ENCODE assay signal across 13 cellular contexts in the genomic region with DNA sequence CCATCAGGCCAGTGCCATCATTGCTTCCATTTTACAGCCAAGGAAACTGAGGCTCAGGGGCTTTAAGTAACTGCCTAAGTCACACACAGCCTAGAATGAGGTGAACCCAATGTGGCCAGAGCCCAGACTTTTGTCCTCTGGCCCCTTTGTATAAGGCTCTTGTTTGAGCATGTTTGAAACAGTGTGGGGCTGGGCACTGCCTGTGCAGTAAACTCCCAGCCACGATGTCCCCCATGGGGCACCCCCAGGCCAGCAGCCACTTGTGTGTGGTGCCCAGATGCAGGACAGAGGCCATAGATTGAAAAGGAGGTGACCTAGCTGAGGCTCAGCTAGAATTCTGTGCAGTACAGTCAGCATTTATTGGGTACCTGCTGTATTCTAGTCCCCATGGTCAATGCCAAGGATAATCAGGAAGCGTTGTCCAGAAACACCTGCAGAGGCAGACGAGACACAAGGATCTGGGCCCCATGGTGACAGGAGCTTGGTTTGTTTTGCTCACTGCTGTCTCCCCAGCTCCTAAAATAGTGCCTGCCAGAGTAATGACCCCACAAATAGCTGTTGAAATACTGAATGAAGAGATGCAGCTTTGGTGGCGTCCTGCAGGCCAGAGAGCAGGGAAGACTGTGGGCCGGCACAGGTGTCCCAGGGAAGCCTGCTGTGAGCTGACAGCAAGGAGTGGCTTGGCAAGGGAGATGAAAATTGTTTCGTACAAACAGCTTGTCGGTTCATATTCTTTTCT.
DNase-seq lines count a peak whose midpoint lies in the region; ATAC-seq and TF ChIP-seq lines count a peak whose summit lies in the region.
"Had no signal": no experiment of that assay in that cellular context is flagged by ENCODE, and none has a peak within 500 bp of the region (broad histone marks: within the 10 kb centered on the region; RNA-seq: fewer than 3 reads in every experiment).

No MANE protein-coding gene starts in this region.

- H3K27me3 Mint-ChIP-seq in T-cell, result no peaks in the 10 kb centered on the region
- H3K27me3 Mint-ChIP-seq: naive B cell had no signal

- peaks cover 85 to 97% (median 95%) of the 10 kb centered on the region in 3 donors for H3K4me1 Mint-ChIP-seq in T-cell

- no peaks in the 10 kb centered on the region for H3K36me3 Mint-ChIP-seq in T-cell
- H3K36me3 Mint-ChIP-seq: naive B cell had no signal

- peak overlapping the region in 1 of 3 donors; percentile 59 for H3K4me3 Mint-ChIP-seq in T-cell

- H3K27me3 ChIP-seq in stomach smooth muscle (ENCODE audit: control insufficient read depth in 1 of 2, insufficient read depth in 2 of 2, low read length in 2 of 2) (no peaks in the 10 kb centered on the region), MG63 (no peaks in the 10 kb centered on the region)
- H3K27me3 ChIP-seq: spleen had no signal

- H3K36me3 ChIP-seq in stomach smooth muscle (ENCODE audit: control insufficient read depth in 2 of 2, insufficient read depth in 2 of 2, low read length in 2 of 2), result no peaks in the 10 kb centered on the region
- no peaks in the 10 kb centered on the region for H3K36me3 ChIP-seq in MG63
- H3K36me3 ChIP-seq: spleen had no signal

- H3K4me3 ChIP-seq in stomach smooth muscle (ENCODE audit: low read length in 2 of 2) (no peak overlapping the region), MG63 (no peak overlapping the region)
- H3K4me3 ChIP-seq: spleen had no signal

- TF ChIP-seq CTCF in GM10248 (IDR thresholded peaks at IDR 0.05; ENCODE audit: control extremely low read depth, extremely low read depth, low read depth, missing control alignments), result no peak

- no peaks in the 10 kb centered on the region for H3K9me3 Mint-ChIP-seq in T-cell
- H3K9me3 Mint-ChIP-seq: naive B cell had no signal

- H3K4me1 ChIP-seq in stomach smooth muscle (ENCODE audit: control insufficient read depth, insufficient read depth, low read length), result peaks cover 50% of the 10 kb centered on the region

- CTCF ChIA-PET in T-cell (lab: Charles Lee) (interaction anchor here (0.5 to 1.1 kb wide), 4 partner anchors 46 to 163 kb away, joined by 3 to 6 read pairs (median 4); no protein-coding TSS in a partner anchor), GM10248 (lab: Yijun Ruan, JAX) (interaction anchor here (2.0 kb wide), 1 partner anchor 11 kb away, joined by 4 read pairs; no protein-coding TSS in a partner anchor)

- peak overlapping the region; percentile 41 for H3K27ac ChIP-seq in stomach smooth muscle (ENCODE audit: low read length)
- H3K27ac ChIP-seq: VCaP had no signal

- no peak for ATAC-seq in T-cell (replicated peaks in 1 of 4)

- peak overlapping the region in 1 of 2 donors; percentile 21 for H3K9ac ChIP-seq in stomach smooth muscle (ENCODE audit: low read length in 2 of 2)

- intact Hi-C loops in cardiac septum (cut with DNase I), result loop anchor here (5.0 kb wide), 3 partner anchors 58 to 148 kb away; no protein-coding TSS in a partner anchor

- POLR2A ChIA-PET in T-cell (lab: Charles Lee) (interaction anchor here in 1 of 2 donors (1.6 kb wide), 1 partner anchor 163 kb away, joined by 5 read pairs; no protein-coding TSS in a partner anchor), GM10248 (lab: Yijun Ruan, JAX) (no interaction called here)

- no peaks in the 10 kb centered on the region for H3K9me3 ChIP-seq in stomach smooth muscle (ENCODE audit: control insufficient read depth in 2 of 2, low read length in 2 of 2)
- H3K9me3 ChIP-seq in MG63, result no peaks in the 10 kb centered on the region
- H3K9me3 ChIP-seq: spleen had no signal

- H3K27ac Mint-ChIP-seq in T-cell, result peak overlapping the region; percentile 92 to 98

- peak; percentile 55 for DNase-seq in activated CD8-positive, alpha-beta memory T cell treated with anti-CD3 and anti-CD28 coated beads for 24 hours
- DNase-seq in activated CD8-positive, alpha-beta memory T cell treated with anti-CD3 and anti-CD28 coated beads, Interleukin-2, amount 50 U/mL, for 4 hours, result no peak
- no peak for DNase-seq in T-cell
- DNase-seq in cardiac septum (ENCODE audit: low spot score), result peak; percentile 68
- no peak for DNase-seq in MG63
- DNase-seq in GM10248 (ENCODE audit: extremely low spot score), result no peak
- DNase-seq in AML-193 (lab: John Stamatoyannopoulos, UW), result no peak
- DNase-seq: activated naive CD4-positive, alpha-beta T cell treated with Interleukin-2 at 50 U/mL for 16 hours; naive B cell; NCI-H526; spleen had no signal

Comparison
In these comparisons a context has a peak if more than half of its experiments do, and no peak if none do; other contexts are left out.
1. DNase-seq: peak in activated CD8-positive, alpha-beta memory T cell treated with anti-CD3 and anti-CD28 coated beads for 24 hours (single experiment) and cardiac septum (single experiment); none in activated CD8-positive, alpha-beta memory T cell treated with anti-CD3 and anti-CD28 coated beads, Interleukin-2, amount 50 U/mL, for 4 hours (single experiment), T-cell (0 of 34), MG63 (single experiment), GM10248 (single experiment) and AML-193 (0 of 2).